Comparison of ENCODE assay signal across 1 cellular context in the genomic region with DNA sequence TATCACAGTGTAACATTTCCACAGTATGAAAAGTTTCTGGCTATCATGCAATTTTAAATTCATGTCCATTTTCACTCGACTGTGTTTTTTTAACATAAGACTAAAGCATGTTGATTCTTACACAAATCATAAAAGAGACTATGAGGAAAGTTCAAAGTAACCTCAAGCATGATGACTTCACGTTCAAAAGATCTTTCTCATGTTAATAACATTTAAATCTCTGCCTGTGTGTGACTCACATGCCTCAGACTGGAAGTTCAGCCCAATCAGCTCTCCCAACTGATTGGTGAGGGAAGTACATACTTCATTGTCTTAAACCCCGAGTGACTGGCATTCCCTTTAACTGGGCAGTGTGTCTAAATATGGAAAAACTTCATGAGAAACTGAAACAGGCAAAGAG.
TF ChIP-seq lines count a peak whose summit lies in the region.

No MANE protein-coding gene starts in this region.

TF ChIP-seq in IMR-90, 13 proteins besides CTCF, POLR2A, EP300 and RAD21 (continued from another document):
- no peak for TF ChIP-seq MAFK (IDR thresholded peaks at IDR 0.05; ENCODE audit: low read depth, low read length)
- TF ChIP-seq MAZ (IDR thresholded peaks at IDR 0.05; ENCODE audit: borderline replicate concordance, low read depth, low read length): no peak
- peak; percentile 64 for TF ChIP-seq CEBPB (IDR thresholded peaks at IDR 0.05; ENCODE audit: low read depth, low read length)
- TF ChIP-seq, protein P1, sequence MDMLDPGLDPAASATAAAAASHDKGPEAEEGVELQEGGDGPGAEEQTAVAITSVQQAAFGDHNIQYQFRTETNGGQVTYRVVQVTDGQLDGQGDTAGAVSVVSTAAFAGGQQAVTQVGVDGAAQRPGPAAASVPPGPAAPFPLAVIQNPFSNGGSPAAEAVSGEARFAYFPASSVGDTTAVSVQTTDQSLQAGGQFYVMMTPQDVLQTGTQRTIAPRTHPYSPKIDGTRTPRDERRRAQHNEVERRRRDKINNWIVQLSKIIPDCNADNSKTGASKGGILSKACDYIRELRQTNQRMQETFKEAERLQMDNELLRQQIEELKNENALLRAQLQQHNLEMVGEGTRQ (IDR thresholded peaks at IDR 0.05; ENCODE audit: low read depth, low read length): no peak
- no peak for TF ChIP-seq RFX5 (IDR thresholded peaks at IDR 0.05; ENCODE audit: low read depth, low read length)
- TF ChIP-seq NFE2L2 (IDR thresholded peaks at IDR 0.05; ENCODE audit: low read depth, low read length): no peak
- no peak for TF ChIP-seq RCOR1 (IDR thresholded peaks at IDR 0.05; ENCODE audit: insufficient replicate concordance, low read length)
- TF ChIP-seq SMC3 (IDR thresholded peaks at IDR 0.05; ENCODE audit: low read depth, low read length): peak; percentile 2; the same call in 1 of the 2 replicates
- TF ChIP-seq BHLHE40 (IDR thresholded peaks at IDR 0.05; ENCODE audit: low read depth, low read length): peak; percentile 57
- peak; percentile 67 for TF ChIP-seq FOS (IDR thresholded peaks at IDR 0.05; ENCODE audit: low read depth, low read length)
